11 cellular contexts compared by ENCODE assay signal in genomic region chrX:72304877-72305276, GRCh38. TPM values are rescaled to one million over a fixed set of nuclear protein-coding genes. Genes with fewer than 3 reads are reported as not detected.
A peak's percentile ranks its signal among the peaks of the same experiment; 100 is the strongest.
DNase-seq lines count a peak whose midpoint lies in the region; ATAC-seq lines count a peak whose summit lies in the region.
"Had no signal": no experiment of that assay in that cellular context is flagged by ENCODE, and none has a peak within 500 bp of the region (broad histone marks: within the 10 kb centered on the region; RNA-seq: fewer than 3 reads in every experiment).

No MANE protein-coding gene starts in this region.

- H2AFZ ChIP-seq in neuronal stem cell (ENCODE audit: low read length), result peak overlapping the region; percentile 95

- no peak overlapping the region for H3K23ac ChIP-seq in neuronal stem cell (ENCODE audit: low read depth, low read length, poor library complexity)

- H3K4me3 Mint-ChIP-seq in CD4-positive, alpha-beta memory T cell, result peak overlapping the region; percentile 65 to 84 (median 76)
- H3K4me3 Mint-ChIP-seq in IgD-negative memory B cell, result peak overlapping the region; percentile 48 to 82 (median 76)

- H3K14ac ChIP-seq in neuronal stem cell (ENCODE audit: low read length), result no peak overlapping the region

- H2BK120ac ChIP-seq in neuronal stem cell (ENCODE audit: low read depth, low read length), result no peak overlapping the region

- H3K27ac ChIP-seq in CD4-positive, alpha-beta memory T cell (ENCODE audit: low read depth, low read length), result no peak overlapping the region
- H3K27ac ChIP-seq in ectodermal cell (ENCODE audit: insufficient read depth, low read depth, low read length, poor library complexity, severe bottlenecking), result no peak overlapping the region
- no peak overlapping the region for H3K27ac ChIP-seq in neuronal stem cell (replicated peaks; ENCODE audit: low read length)
- H3K27ac ChIP-seq: epithelial cell of prostate had no signal

- H4K8ac ChIP-seq in neuronal stem cell (ENCODE audit: low read depth, low read length), result no peak overlapping the region

- ATAC-seq in GM21786 (IDR thresholded peaks at IDR 0.05; ENCODE audit: unreplicated experiment) (no peak), GM21576 (IDR thresholded peaks at IDR 0.05; ENCODE audit: unreplicated experiment) (no peak)

- peak overlapping the region; percentile 71 for H3K18ac ChIP-seq in neuronal stem cell (ENCODE audit: low read length)

- peaks cover 5% of the 10 kb centered on the region for H3K27me3 ChIP-seq in CD4-positive, alpha-beta memory T cell (ENCODE audit: insufficient read depth, low read length)
- peaks cover 74% of the 10 kb centered on the region for H3K27me3 ChIP-seq in ectodermal cell (ENCODE audit: control insufficient read depth, insufficient read depth, low read length, poor library complexity, severe bottlenecking)
- H3K27me3 ChIP-seq in neuronal stem cell (ENCODE audit: control insufficient read depth in 3 of 3, insufficient read depth in 3 of 3, low read depth in 1 of 3, low read length in 3 of 3), result peaks cover 5 to 65% (median 57%) of the 10 kb centered on the region in 3 experiments

- peaks cover 24% of the 10 kb centered on the region for H3K4me1 ChIP-seq in CD4-positive, alpha-beta memory T cell (ENCODE audit: insufficient read depth, low read length)
- H3K4me1 ChIP-seq in ectodermal cell (ENCODE audit: control insufficient read depth, insufficient read depth, low read length) (no peaks in the 10 kb centered on the region), neuronal stem cell (ENCODE audit: control insufficient read depth in 2 of 2, insufficient read depth in 1 of 2, low read depth in 1 of 2, low read length in 2 of 2) (peaks cover 3 to 7% of the 10 kb centered on the region in 2 donors)

- POLR2A ChIA-PET in CD4-positive, alpha-beta memory T cell (lab: Charles Lee; ENCODE audit: partially characterized antibody), result no interaction called here

- CTCF ChIA-PET in CD4-positive, alpha-beta memory T cell (lab: Charles Lee; ENCODE audit: partially characterized antibody), result no interaction called here

- H3K4ac ChIP-seq in neuronal stem cell (ENCODE audit: low read length), result no peak overlapping the region

- no peaks in the 10 kb centered on the region for H3K9me3 ChIP-seq in CD4-positive, alpha-beta memory T cell (ENCODE audit: control insufficient read depth in 1 of 2, low read length in 2 of 2)
- H3K9me3 ChIP-seq in ectodermal cell (ENCODE audit: control insufficient read depth, low read length) (no peaks in the 10 kb centered on the region), neuronal stem cell (replicated peaks in 1 of 2; ENCODE audit: control insufficient read depth in 2 of 2, insufficient read depth in 1 of 2, low read depth in 1 of 2, low read length in 2 of 2) (no peaks in the 10 kb centered on the region)

- DNase-seq in CD4-positive, alpha-beta memory T cell, result no peak
- DNase-seq in neuronal stem cell (ENCODE audit: low spot score), result peak; percentile 17
- DNase-seq in pons (ENCODE audit: low spot score), result no peak
- no peak for DNase-seq in NK-92 (lab: John Stamatoyannopoulos, UW; ENCODE audit: unreplicated experiment)
- DNase-seq: activated CD4-positive, alpha-beta T cell treated with anti-CD3 and anti-CD28 coated beads, Interleukin-2, amount 50 U/mL, for 4 hours had no signal

- no peak overlapping the region for H2AK5ac ChIP-seq in neuronal stem cell (ENCODE audit: low read depth, low read length)

- H2BK12ac ChIP-seq in neuronal stem cell (ENCODE audit: low read length), result no peak overlapping the region

- H3K9ac ChIP-seq in neuronal stem cell (ENCODE audit: low read depth, low read length, poor library complexity), result peak overlapping the region; percentile 60

- WGBS in ectodermal cell, 2 experiments, result 0% methylated on average over 26 of the region's 26 CpGs
- WGBS in neuronal stem cell (ENCODE audit: extremely low coverage in 2 of 2, insufficient read length in 2 of 2, insufficient replicate concordance in 1 of 2), 2 donors, result no CpG with 5 or more reads among the region's 26 CpGs

- H4K91ac ChIP-seq in neuronal stem cell (ENCODE audit: low read depth, low read length, poor library complexity), result no peak overlapping the region

- H3K4me3 ChIP-seq in CD4-positive, alpha-beta memory T cell (ENCODE audit: low read length in 2 of 2), result no peak overlapping the region
- peak overlapping the region; percentile 36 for H3K4me3 ChIP-seq in ectodermal cell (ENCODE audit: insufficient read depth, low read depth, low read length)
- peak overlapping the region; percentile 61 to 73 for H3K4me3 ChIP-seq in neuronal stem cell (ENCODE audit: low read length in 2 of 2)

- H3K27me3 Mint-ChIP-seq in CD4-positive, alpha-beta memory T cell, result peaks cover 39 to 51% of the 10 kb centered on the region in 2 donors
- H3K27me3 Mint-ChIP-seq in IgD-negative memory B cell, result peaks cover 62% of the 10 kb centered on the region

- H3K4me2 ChIP-seq in neuronal stem cell (ENCODE audit: insufficient read depth, low read length, poor library complexity, severe bottlenecking), result peak overlapping the region; percentile 86

- H3K4me1 Mint-ChIP-seq in CD4-positive, alpha-beta memory T cell, result peaks cover 16 to 41% (median 24%) of the 10 kb centered on the region in 4 donors
- peaks cover 6 to 17% (median 15%) of the 10 kb centered on the region in 3 donors for H3K4me1 Mint-ChIP-seq in IgD-negative memory B cell

- H3K79me1 ChIP-seq in neuronal stem cell (ENCODE audit: low read depth, low read length), result no peaks in the 10 kb centered on the region

- no peaks in the 10 kb centered on the region for H3K36me3 ChIP-seq in CD4-positive, alpha-beta memory T cell (ENCODE audit: insufficient read depth, low read length)
- no peaks in the 10 kb centered on the region for H3K36me3 ChIP-seq in ectodermal cell (ENCODE audit: control insufficient read depth, insufficient read depth, low read length)
- no peaks in the 10 kb centered on the region for H3K36me3 ChIP-seq in neuronal stem cell (replicated peaks in 1 of 2; ENCODE audit: control insufficient read depth in 2 of 2, insufficient read depth in 2 of 2, low read length in 2 of 2)

- peaks cover 3 to 4% of the 10 kb centered on the region in 2 donors for H3K36me3 Mint-ChIP-seq in CD4-positive, alpha-beta memory T cell
- H3K36me3 Mint-ChIP-seq in IgD-negative memory B cell, result no peaks in the 10 kb centered on the region

- H3K9me3 Mint-ChIP-seq in CD4-positive, alpha-beta memory T cell, result peaks cover 0 to 1% (median 0%) of the 10 kb centered on the region in 8 donors
- no peaks in the 10 kb centered on the region for H3K9me3 Mint-ChIP-seq in IgD-negative memory B cell

- H2BK15ac ChIP-seq in neuronal stem cell (ENCODE audit: low read length), result no peak overlapping the region

- intact Hi-C loops in CD4-positive, alpha-beta memory T cell (cut with micrococcal nuclease), result no loop called here

- H3K27ac Mint-ChIP-seq in CD4-positive, alpha-beta memory T cell, result no peak overlapping the region
- H3K27ac Mint-ChIP-seq in IgD-negative memory B cell, result peak overlapping the region in 1 of 3 donors; percentile 1

- no peak overlapping the region for H2BK5ac ChIP-seq in neuronal stem cell (ENCODE audit: low read length)

RNA-seq across cellular contexts. Expression of gene CITED1, which starts 0.8 kb away (rescaled TPM):
- not detected for total RNA-seq in CD4-positive, alpha-beta memory T cell
- under 1 TPM in 1 of 2 donors, not detected in 1; 0.58 TPM for polyA plus RNA-seq in CD4-positive, alpha-beta memory T cell
- not detected for polyA plus RNA-seq in IgD-negative memory B cell
- 2.4 TPM for polyA plus RNA-seq in ectodermal cell (2013, experiment 1 of 4)
- polyA plus RNA-seq in ectodermal cell (2013, experiment 2 of 4), result 3.7 TPM
- polyA plus RNA-seq in ectodermal cell (2013, experiment 3 of 4), result 3.5 TPM
- polyA plus RNA-seq in ectodermal cell (2013, experiment 4 of 4), result 5.2 TPM
- 4.0 TPM for polyA plus RNA-seq in neuronal stem cell (2013, experiment 1 of 2)
- polyA plus RNA-seq in neuronal stem cell (2013, experiment 2 of 2), result 3.6 TPM
- total RNA-seq: renal cortical epithelial cell had no signal

RNA-seq across cellular contexts. Expression of gene RPS4X, which starts 27.8 kb away (rescaled TPM):
- total RNA-seq in CD4-positive, alpha-beta memory T cell, result 1,000 to 10,000 TPM; 1,467 to 1,523 TPM
- 100 to 1,000 TPM; 969 to 974 TPM for polyA plus RNA-seq in CD4-positive, alpha-beta memory T cell
- 883 TPM for polyA plus RNA-seq in IgD-negative memory B cell
- polyA plus RNA-seq in ectodermal cell (2013, experiment 1 of 4), result 1,105 TPM
- polyA plus RNA-seq in ectodermal cell (2013, experiment 2 of 4), result 1,161 TPM
- 1,039 TPM for polyA plus RNA-seq in ectodermal cell (2013, experiment 3 of 4)
- 1,221 TPM for polyA plus RNA-seq in ectodermal cell (2013, experiment 4 of 4)
- 1,442 TPM for polyA plus RNA-seq in neuronal stem cell (2013, experiment 1 of 2)
- polyA plus RNA-seq in neuronal stem cell (2013, experiment 2 of 2), result 1,420 TPM

Comparison
In these comparisons a context has a peak if more than half of its experiments do, and no peak if none do; other contexts are left out.
1. H3K4me3 ChIP-seq: peak in ectodermal cell (single experiment) and neuronal stem cell (2 of 2); none in CD4-positive, alpha-beta memory T cell (0 of 2).